In the genomic region with DNA sequence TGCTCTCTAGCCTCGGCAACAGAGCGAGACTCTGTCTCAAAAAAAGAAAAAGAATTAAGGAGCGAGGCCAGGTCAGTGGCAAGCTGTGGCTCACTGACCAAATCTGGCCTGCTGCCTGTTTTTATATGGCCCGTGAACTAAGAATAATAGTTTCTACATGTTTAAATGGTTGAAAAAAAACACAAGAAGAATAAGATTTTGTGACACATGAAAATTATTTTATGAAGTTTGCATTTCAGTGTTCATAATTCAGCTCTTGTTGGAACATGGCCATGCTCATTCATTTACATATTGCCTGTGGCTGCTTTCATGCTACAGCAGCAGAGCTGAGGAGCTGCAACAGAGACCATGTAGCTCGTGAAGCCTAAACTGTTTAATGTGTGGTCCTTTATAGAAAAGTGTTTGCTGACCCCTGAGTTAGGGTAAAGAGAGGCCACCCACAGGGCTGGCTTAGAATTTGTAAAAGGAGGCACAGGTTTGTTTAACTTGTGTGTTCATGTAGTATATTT, we compare ENCODE assay signal across 1 cellular context.
TF ChIP-seq lines count a peak whose summit lies in the region.

No MANE protein-coding gene starts in this region.

TF ChIP-seq in GM23338, 12 proteins besides CTCF, POLR2A, EP300 and RAD21 (continued from another document):
- TF ChIP-seq, protein P1, sequence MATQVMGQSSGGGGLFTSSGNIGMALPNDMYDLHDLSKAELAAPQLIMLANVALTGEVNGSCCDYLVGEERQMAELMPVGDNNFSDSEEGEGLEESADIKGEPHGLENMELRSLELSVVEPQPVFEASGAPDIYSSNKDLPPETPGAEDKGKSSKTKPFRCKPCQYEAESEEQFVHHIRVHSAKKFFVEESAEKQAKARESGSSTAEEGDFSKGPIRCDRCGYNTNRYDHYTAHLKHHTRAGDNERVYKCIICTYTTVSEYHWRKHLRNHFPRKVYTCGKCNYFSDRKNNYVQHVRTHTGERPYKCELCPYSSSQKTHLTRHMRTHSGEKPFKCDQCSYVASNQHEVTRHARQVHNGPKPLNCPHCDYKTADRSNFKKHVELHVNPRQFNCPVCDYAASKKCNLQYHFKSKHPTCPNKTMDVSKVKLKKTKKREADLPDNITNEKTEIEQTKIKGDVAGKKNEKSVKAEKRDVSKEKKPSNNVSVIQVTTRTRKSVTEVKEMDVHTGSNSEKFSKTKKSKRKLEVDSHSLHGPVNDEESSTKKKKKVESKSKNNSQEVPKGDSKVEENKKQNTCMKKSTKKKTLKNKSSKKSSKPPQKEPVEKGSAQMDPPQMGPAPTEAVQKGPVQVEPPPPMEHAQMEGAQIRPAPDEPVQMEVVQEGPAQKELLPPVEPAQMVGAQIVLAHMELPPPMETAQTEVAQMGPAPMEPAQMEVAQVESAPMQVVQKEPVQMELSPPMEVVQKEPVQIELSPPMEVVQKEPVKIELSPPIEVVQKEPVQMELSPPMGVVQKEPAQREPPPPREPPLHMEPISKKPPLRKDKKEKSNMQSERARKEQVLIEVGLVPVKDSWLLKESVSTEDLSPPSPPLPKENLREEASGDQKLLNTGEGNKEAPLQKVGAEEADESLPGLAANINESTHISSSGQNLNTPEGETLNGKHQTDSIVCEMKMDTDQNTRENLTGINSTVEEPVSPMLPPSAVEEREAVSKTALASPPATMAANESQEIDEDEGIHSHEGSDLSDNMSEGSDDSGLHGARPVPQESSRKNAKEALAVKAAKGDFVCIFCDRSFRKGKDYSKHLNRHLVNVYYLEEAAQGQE (IDR thresholded peaks at IDR 0.05; ENCODE audit: unreplicated experiment): no peak
- TF ChIP-seq EZH2phosphoT487 (IDR thresholded peaks at IDR 0.05; ENCODE audit: unreplicated experiment) (no peak), STAT1 (IDR thresholded peaks at IDR 0.05; ENCODE audit: unreplicated experiment) (no peak), ZNF331 (CRISPR knock-in tag; IDR thresholded peaks at IDR 0.05; ENCODE audit: low read depth) (no peak)
- TF ChIP-seq, protein P2, sequence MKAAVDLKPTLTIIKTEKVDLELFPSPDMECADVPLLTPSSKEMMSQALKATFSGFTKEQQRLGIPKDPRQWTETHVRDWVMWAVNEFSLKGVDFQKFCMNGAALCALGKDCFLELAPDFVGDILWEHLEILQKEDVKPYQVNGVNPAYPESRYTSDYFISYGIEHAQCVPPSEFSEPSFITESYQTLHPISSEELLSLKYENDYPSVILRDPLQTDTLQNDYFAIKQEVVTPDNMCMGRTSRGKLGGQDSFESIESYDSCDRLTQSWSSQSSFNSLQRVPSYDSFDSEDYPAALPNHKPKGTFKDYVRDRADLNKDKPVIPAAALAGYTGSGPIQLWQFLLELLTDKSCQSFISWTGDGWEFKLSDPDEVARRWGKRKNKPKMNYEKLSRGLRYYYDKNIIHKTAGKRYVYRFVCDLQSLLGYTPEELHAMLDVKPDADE (IDR thresholded peaks at IDR 0.05): no peak
